In the genomic region with DNA sequence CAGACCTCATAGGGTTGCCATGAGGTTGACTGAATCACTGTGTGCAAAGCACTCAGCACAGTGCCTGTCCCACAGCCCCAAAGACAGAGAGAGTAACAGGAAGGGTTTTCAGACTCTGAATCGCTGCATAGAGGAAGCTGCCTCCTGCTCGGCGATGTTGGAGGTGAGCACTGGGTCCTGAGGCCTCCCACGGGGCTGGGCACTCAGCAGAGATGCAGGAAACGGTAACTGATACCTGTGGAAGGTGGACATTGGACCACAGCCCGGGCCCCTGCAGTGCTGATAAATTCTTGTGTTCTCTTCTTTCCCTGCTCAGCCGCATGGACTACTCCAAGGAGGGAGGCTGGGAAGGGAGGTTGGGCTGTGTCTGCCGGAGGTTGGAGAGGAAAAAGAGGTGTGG, we compare ENCODE assay signal across 23 cellular contexts.
DNase-seq lines count a peak whose midpoint lies in the region; ATAC-seq, FAIRE-seq and TF ChIP-seq lines count a peak whose summit lies in the region.
"Had no signal": no experiment of that assay in that cellular context is flagged by ENCODE, and none has a peak within 500 bp of the region (broad histone marks: within the 10 kb centered on the region; RNA-seq: fewer than 3 reads in every experiment).

No MANE protein-coding gene starts in this region.

- H3K4me3 ChIP-seq in right atrium auricular region (no peak overlapping the region), spleen (no peak overlapping the region), kidney (ENCODE audit: low read length in 2 of 2) (no peak overlapping the region)
- H3K4me3 ChIP-seq: GM12878 had no signal

- no peaks in the 10 kb centered on the region for H3K36me3 Mint-ChIP-seq in progenitor cell of endocrine pancreas (ENCODE audit: insufficient read depth)
- H3K36me3 Mint-ChIP-seq: CD4-positive, CD25-positive, alpha-beta regulatory T cell had no signal

- H3K36me3 ChIP-seq in right atrium auricular region (no peaks in the 10 kb centered on the region), spleen (no peaks in the 10 kb centered on the region), kidney (ENCODE audit: control insufficient read depth in 1 of 2, insufficient read depth in 2 of 2, low read length in 2 of 2) (no peaks in the 10 kb centered on the region)
- H3K36me3 ChIP-seq: BE2C had no signal

- TF ChIP-seq CTCF in right atrium auricular region (IDR thresholded peaks at IDR 0.05) = no peak
- TF ChIP-seq CTCF in progenitor cell of endocrine pancreas (IDR thresholded peaks at IDR 0.05; ENCODE audit: unreplicated experiment) = no peak
- TF ChIP-seq CTCF in spleen (IDR thresholded peaks at IDR 0.05 in 8 of 11, conservative IDR thresholded peaks at IDR 0.05 in 3 of 11) = no peak
- no peak for TF ChIP-seq CTCF in kidney (IDR thresholded peaks at IDR 0.05; ENCODE audit: borderline replicate concordance, extremely low read depth, insufficient read depth)

- no peak overlapping the region for H3K27ac ChIP-seq in right atrium auricular region
- no peak overlapping the region for H3K27ac ChIP-seq in spleen
- no peak overlapping the region for H3K27ac ChIP-seq in kidney (ENCODE audit: low read depth in 2 of 2, low read length in 2 of 2)

- H3K9me3 ChIP-seq in right atrium auricular region (peaks cover 0 to 8% of the 10 kb centered on the region in 2 donors), spleen (peaks cover 0 to 12% (median 9%) of the 10 kb centered on the region in 8 donors), kidney (ENCODE audit: control insufficient read depth in 1 of 2, low read length in 2 of 2) (no peaks in the 10 kb centered on the region)
- H3K9me3 ChIP-seq: BE2C had no signal

- H3K27me3 ChIP-seq in right atrium auricular region (no peaks in the 10 kb centered on the region), spleen (replicated peaks in 1 of 7) (peaks cover 0 to 30% (median 0%) of the 10 kb centered on the region in 7 donors)
- H3K27me3 ChIP-seq: BE2C had no signal

- WGBS in spleen, 5 donors = 70 to 81% (median 75%) methylated on average over 8 of the region's 8 CpGs

- no peaks in the 10 kb centered on the region for H3K4me1 ChIP-seq in right atrium auricular region
- no peaks in the 10 kb centered on the region for H3K4me1 ChIP-seq in spleen
- H3K4me1 ChIP-seq in kidney (ENCODE audit: control insufficient read depth in 1 of 2, insufficient read depth in 1 of 2, low read depth in 1 of 2, low read length in 2 of 2) = no peaks in the 10 kb centered on the region
- H3K4me1 ChIP-seq: BE2C had no signal

- H3K9me3 Mint-ChIP-seq in progenitor cell of endocrine pancreas (ENCODE audit: low read depth) = no peaks in the 10 kb centered on the region
- H3K9me3 Mint-ChIP-seq: H9 had no signal

- DNase-seq in right atrium auricular region (ENCODE audit: low spot score) (peak; percentile 34), Right ventricle myocardium superior (no peak), ecto neural progenitor cell (ENCODE audit: low spot score) (peak; percentile 13), mucosa of gallbladder (ENCODE audit: low spot score) (peak; percentile 7), progenitor cell of endocrine pancreas (ENCODE audit: low spot score, unreplicated experiment) (peak; percentile 2), spleen (no peak), kidney (no peak)
- no peak for DNase-seq in stimulated activated naive CD8-positive, alpha-beta T cell treated with anti-CD3 and anti-CD28 coated beads, Interleukin-15, Interleukin-2, amounts not matched to agents 100 U/mL and 50 U/mL, for 24 hours
- DNase-seq: ACHN; BE2C; C1 segment of cervical spinal cord; CD4-positive, CD25-positive, alpha-beta regulatory T cell; CD8-positive, alpha-beta memory T cell; COR-L47; DMS 273 treated with DMSO at 0.1 percent for 48 hours; DMS53; DND-41; EL; H9 had no signal

- intact Hi-C loops in Right ventricle myocardium superior (cut with DNase I) = no loop called here
- intact Hi-C loops in spleen (cut with DNase I; ENCODE audit: low total_unique reads) = no loop called here
- intact Hi-C loops in kidney (cut with DNase I) = no loop called here

- no peak for FAIRE-seq in kidney (lab: Jason Lieb, UNC)
- FAIRE-seq: A204.1, GM12878, H1, HepG2 had no signal

- no peak for ATAC-seq in Right ventricle myocardium superior (ENCODE audit: poor library complexity)
- no peak for ATAC-seq in stimulated activated naive CD8-positive, alpha-beta T cell treated with anti-CD3 and anti-CD28 coated beads, Interleukin-15, Interleukin-2, amounts not matched to agents 100 U/mL and 50 U/mL, for 24 hours
- ATAC-seq: GM12878, HepG2 had no signal

- H3K27ac Mint-ChIP-seq in progenitor cell of endocrine pancreas = no peak overlapping the region
- H3K27ac Mint-ChIP-seq: CD8-positive, alpha-beta memory T cell had no signal

- H3K9ac ChIP-seq in kidney (ENCODE audit: low read length in 2 of 2) = no peak overlapping the region

- no peak overlapping the region for H3K4me3 Mint-ChIP-seq in progenitor cell of endocrine pancreas (ENCODE audit: low read depth)
- H3K4me3 Mint-ChIP-seq: CD4-positive, CD25-positive, alpha-beta regulatory T cell; CD8-positive, alpha-beta memory T cell; H9 had no signal

- TF ChIP-seq POLR2A in spleen (IDR thresholded peaks at IDR 0.05) = no peak

- H3K27me3 Mint-ChIP-seq in progenitor cell of endocrine pancreas = peaks cover 6% of the 10 kb centered on the region

- peaks cover 2% of the 10 kb centered on the region for H3K4me1 Mint-ChIP-seq in progenitor cell of endocrine pancreas (ENCODE audit: low read depth)
- H3K4me1 Mint-ChIP-seq: CD4-positive, CD25-positive, alpha-beta regulatory T cell; CD8-positive, alpha-beta memory T cell had no signal

Comparison
In these comparisons a context has a peak if more than half of its experiments do, and no peak if none do; other contexts are left out.
1. DNase-seq: peak in right atrium auricular region (single experiment), ecto neural progenitor cell (single experiment), mucosa of gallbladder (single experiment) and progenitor cell of endocrine pancreas (single experiment); none in Right ventricle myocardium superior (single experiment), spleen (single experiment), stimulated activated naive CD8-positive, alpha-beta T cell treated with anti-CD3 and anti-CD28 coated beads, Interleukin-15, Interleukin-2, amounts not matched to agents 100 U/mL and 50 U/mL, for 24 hours (single experiment) and kidney (single experiment).